16 cellular contexts compared by ENCODE assay signal in the genomic region with DNA sequence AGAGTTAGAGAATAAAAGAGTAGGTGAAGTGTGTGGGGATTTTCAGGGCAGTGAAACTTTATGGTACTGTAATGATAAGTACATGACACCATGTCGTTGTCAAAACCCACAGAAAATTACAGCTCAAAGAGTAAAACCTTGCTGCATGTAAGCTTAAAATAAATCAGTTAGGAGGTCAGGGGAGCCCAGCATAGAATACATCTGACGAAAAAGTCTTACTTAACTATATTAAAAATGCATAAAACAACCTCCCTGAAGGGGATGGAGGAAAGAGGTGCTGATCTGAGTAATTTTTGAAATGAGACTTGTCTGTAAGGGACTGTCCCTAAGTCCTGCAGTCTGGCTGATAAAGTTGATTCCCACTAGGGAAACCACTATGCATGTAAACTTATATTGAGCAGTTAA. TPM values are rescaled to one million over a fixed set of nuclear protein-coding genes. Genes with fewer than 3 reads are reported as not detected.
A peak's percentile ranks its signal among the peaks of the same experiment; 100 is the strongest.
DNase-seq lines count a peak whose midpoint lies in the region; ATAC-seq lines count a peak whose summit lies in the region.
"Had no signal": no experiment of that assay in that cellular context is flagged by ENCODE, and none has a peak within 500 bp of the region (broad histone marks: within the 10 kb centered on the region; RNA-seq: fewer than 3 reads in every experiment).

No MANE protein-coding gene starts in this region.

- no peaks in the 10 kb centered on the region for H3K9me2 ChIP-seq in GM23248 (ENCODE audit: insufficient read depth)

- no peaks in the 10 kb centered on the region for H3K4me1 Mint-ChIP-seq in T-helper 2 cell treated with Interferon-gamma antibody and Interleukin-4, amounts not matched to agents 5 μg/mL and 100 μg/mL, for 36 hours (ENCODE audit: low read depth)
- H3K4me1 Mint-ChIP-seq in stimulated activated naive CD8-positive, alpha-beta T cell treated with anti-CD3 and anti-CD28 coated beads, Interleukin-15, amount 100 ng/mL, for 72 hours = peaks cover 6% of the 10 kb centered on the region

- DNase-seq in activated naive CD4-positive, alpha-beta T cell treated with anti-CD3 and anti-CD28 coated beads, Interleukin-2, amount 50 U/mL, for 72 hours (ENCODE audit: low spot score in 2 of 2) = no peak
- no peak for DNase-seq in activated naive CD4-positive, alpha-beta T cell (lab: John Stamatoyannopoulos, UW)
- DNase-seq in GM23248 (no peak), GF-D8 (lab: John Stamatoyannopoulos, UW) (no peak), Right ventricle myocardium inferior (ENCODE audit: missing footprints) (no peak), aorta (no peak)
- DNase-seq in T-helper 2 cell treated with Interferon-gamma antibody and Interleukin-4, amounts not matched to agents 5 μg/mL and 100 μg/mL, for 36 hours (ENCODE audit: low spot score) = peak; percentile 8
- no peak for DNase-seq in stimulated activated naive CD8-positive, alpha-beta T cell treated with anti-CD3 and anti-CD28 coated beads, Interleukin-15, amount 100 ng/mL, for 72 hours
- DNase-seq: dorsolateral prefrontal cortex, NCI-H1694, nucleus accumbens had no signal

- no peaks in the 10 kb centered on the region for H3K27me3 ChIP-seq in GM23248 (replicated peaks; ENCODE audit: insufficient read depth)
- H3K27me3 ChIP-seq in aorta (ENCODE audit: control insufficient read depth in 1 of 2, insufficient read depth in 2 of 2, low read length in 1 of 2) = no peaks in the 10 kb centered on the region
- H3K27me3 ChIP-seq: right atrium auricular region, suprapubic skin had no signal

- H4K20me1 ChIP-seq in GM23248 (ENCODE audit: insufficient read depth) = no peaks in the 10 kb centered on the region

- in situ Hi-C loops in GM23248 (cut with MboI) = no loop called here

- no peak overlapping the region for H2AFZ ChIP-seq in GM23248

- peaks cover 28% of the 10 kb centered on the region for H3K27me3 Mint-ChIP-seq in T-helper 2 cell treated with Interferon-gamma antibody and Interleukin-4, amounts not matched to agents 5 μg/mL and 100 μg/mL, for 36 hours (ENCODE audit: low read depth)
- peaks cover 22% of the 10 kb centered on the region for H3K27me3 Mint-ChIP-seq in stimulated activated naive CD8-positive, alpha-beta T cell treated with anti-CD3 and anti-CD28 coated beads, Interleukin-15, amount 100 ng/mL, for 72 hours

- H3K9me3 Mint-ChIP-seq in activated naive CD4-positive, alpha-beta T cell treated with anti-CD3 and anti-CD28 coated beads, Interleukin-2, amount 50 U/mL, for 72 hours = no peaks in the 10 kb centered on the region
- no peaks in the 10 kb centered on the region for H3K9me3 Mint-ChIP-seq in T-helper 2 cell treated with Interferon-gamma antibody and Interleukin-4, amounts not matched to agents 5 μg/mL and 100 μg/mL, for 36 hours
- H3K9me3 Mint-ChIP-seq in stimulated activated naive CD8-positive, alpha-beta T cell treated with anti-CD3 and anti-CD28 coated beads, Interleukin-15, amount 100 ng/mL, for 72 hours = no peaks in the 10 kb centered on the region

- peaks cover 75% of the 10 kb centered on the region for H3F3A ChIP-seq in GM23248 (ENCODE audit: insufficient read depth)

- no peaks in the 10 kb centered on the region for H3K36me3 Mint-ChIP-seq in activated naive CD4-positive, alpha-beta T cell treated with anti-CD3 and anti-CD28 coated beads, Interleukin-2, amount 50 U/mL, for 72 hours
- no peaks in the 10 kb centered on the region for H3K36me3 Mint-ChIP-seq in T-helper 2 cell treated with Interferon-gamma antibody and Interleukin-4, amounts not matched to agents 5 μg/mL and 100 μg/mL, for 36 hours (ENCODE audit: low read depth)

- ATAC-seq in activated naive CD4-positive, alpha-beta T cell treated with anti-CD3 and anti-CD28 coated beads, Interleukin-2, amount 50 U/mL, for 72 hours = peak; percentile 77 to 81
- ATAC-seq in stimulated activated naive CD8-positive, alpha-beta T cell treated with anti-CD3 and anti-CD28 coated beads, Interleukin-15, amount 100 ng/mL, for 72 hours = peak; percentile 87
- ATAC-seq in Right ventricle myocardium inferior (no peak), aorta (ENCODE audit: low FRiP score) (no peak)

- no peaks in the 10 kb centered on the region for H3K9me3 ChIP-seq in GM23248 (ENCODE audit: low read depth)
- no peaks in the 10 kb centered on the region for H3K9me3 ChIP-seq in aorta (ENCODE audit: control insufficient read depth, low read length)
- H3K9me3 ChIP-seq: right atrium auricular region, suprapubic skin had no signal

- H3K27ac ChIP-seq in GM23248 (peak overlapping the region; percentile 80), aorta (ENCODE audit: low read depth in 1 of 2, low read length in 2 of 2) (no peak overlapping the region)
- H3K27ac ChIP-seq: dorsolateral prefrontal cortex, right atrium auricular region, suprapubic skin, VCaP had no signal

- intact Hi-C loops in Right ventricle myocardium inferior (cut with DNase I) (no loop called here), aorta (cut with DNase I) (no loop called here)

- H3K27ac Mint-ChIP-seq in activated naive CD4-positive, alpha-beta T cell treated with anti-CD3 and anti-CD28 coated beads, Interleukin-2, amount 50 U/mL, for 72 hours = peak overlapping the region; percentile 17 to 72
- no peak overlapping the region for H3K27ac Mint-ChIP-seq in T-helper 2 cell treated with Interferon-gamma antibody and Interleukin-4, amounts not matched to agents 5 μg/mL and 100 μg/mL, for 36 hours
- H3K27ac Mint-ChIP-seq in stimulated activated naive CD8-positive, alpha-beta T cell treated with anti-CD3 and anti-CD28 coated beads, Interleukin-15, amount 100 ng/mL, for 72 hours = peak overlapping the region in 1 of 2 donors; percentile 0

- H3K79me2 ChIP-seq in GM23248 (ENCODE audit: insufficient read depth) = no peaks in the 10 kb centered on the region; the same call in 1 of the 2 replicates

- H3K36me3 ChIP-seq in GM23248 (ENCODE audit: low read depth) (no peaks in the 10 kb centered on the region), aorta (ENCODE audit: control insufficient read depth in 1 of 2, insufficient read depth in 2 of 2, low read length in 1 of 2) (no peaks in the 10 kb centered on the region)
- H3K36me3 ChIP-seq: right atrium auricular region, suprapubic skin had no signal

- H3K4me3 Mint-ChIP-seq in T-helper 2 cell treated with Interferon-gamma antibody and Interleukin-4, amounts not matched to agents 5 μg/mL and 100 μg/mL, for 36 hours = no peak overlapping the region
- H3K4me3 Mint-ChIP-seq in stimulated activated naive CD8-positive, alpha-beta T cell treated with anti-CD3 and anti-CD28 coated beads, Interleukin-15, amount 100 ng/mL, for 72 hours = no peak overlapping the region

- no peak overlapping the region for H3K9ac ChIP-seq in GM23248

- 71 to 73% methylated on average over 2 of the region's 2 CpGs for WGBS in GM23248 (ENCODE audit: low coverage in 1 of 2, low lambda C conversion rate in 2 of 2, missing lambda C conversion rate in 2 of 2), 2 experiments
- 93 to 96% methylated on average over 2 of the region's 2 CpGs for WGBS in aorta, 2 donors

- H3K4me2 ChIP-seq in GM23248 (ENCODE audit: unreplicated experiment) = no peak overlapping the region

- peaks cover 74% of the 10 kb centered on the region for H3K4me1 ChIP-seq in GM23248 (ENCODE audit: insufficient read depth)
- peaks cover 3% of the 10 kb centered on the region in 2 donors for H3K4me1 ChIP-seq in aorta (ENCODE audit: control insufficient read depth in 1 of 2, insufficient read depth in 2 of 2, low read length in 2 of 2)

- H3K4me3 ChIP-seq in GM23248 (no peak overlapping the region), aorta (ENCODE audit: low read length in 2 of 2) (no peak overlapping the region)
- H3K4me3 ChIP-seq: dorsolateral prefrontal cortex, right atrium auricular region, suprapubic skin had no signal

RNA-seq across cellular contexts. Expression of a gene that starts 49.8 kb away (rescaled TPM):
- 1 to 10 TPM; 3.1 to 7.5 TPM for total RNA-seq in activated naive CD4-positive, alpha-beta T cell treated with anti-CD3 and anti-CD28 coated beads, Interleukin-2, amount 50 U/mL, for 72 hours
- total RNA-seq in GM23248 (2014; rRNA removed; shearing (Covaris generic)) = 14.3 and 16.0 TPM in 2 replicates
- 5.1 and 5.2 TPM in 2 replicates for polyA plus RNA-seq in GM23248 (2016; fragmentation: Nextera tagmentation; extraction: Ambion mirVana)
- total RNA-seq in Right ventricle myocardium inferior = 5.4 TPM
- total RNA-seq in aorta = 10 to 100 TPM; 11.0 to 20.8 TPM
- polyA plus RNA-seq in aorta = 1 to 10 TPM; 4.9 to 5.0 TPM
- total RNA-seq: H4, MCF 10A had no signal

Comparison
In these comparisons a context has a peak if more than half of its experiments do, and no peak if none do; other contexts are left out.
1. ATAC-seq: peak in activated naive CD4-positive, alpha-beta T cell treated with anti-CD3 and anti-CD28 coated beads, Interleukin-2, amount 50 U/mL, for 72 hours (2 of 2) and stimulated activated naive CD8-positive, alpha-beta T cell treated with anti-CD3 and anti-CD28 coated beads, Interleukin-15, amount 100 ng/mL, for 72 hours (single experiment); none in Right ventricle myocardium inferior (single experiment) and aorta (single experiment).